In genomic region chr2:78967294-78967693, GRCh38 we compare ENCODE assay signal across 1 cellular context.
A peak's percentile ranks its signal among the peaks of the same experiment; 100 is the strongest.
TF ChIP-seq lines count a peak whose summit lies in the region.

No MANE protein-coding gene starts in this region.

TF ChIP-seq in HepG2, 621 proteins besides CTCF, POLR2A, EP300 and RAD21 (continued from another document and continues in another):
- TF ChIP-seq, protein P1, sequence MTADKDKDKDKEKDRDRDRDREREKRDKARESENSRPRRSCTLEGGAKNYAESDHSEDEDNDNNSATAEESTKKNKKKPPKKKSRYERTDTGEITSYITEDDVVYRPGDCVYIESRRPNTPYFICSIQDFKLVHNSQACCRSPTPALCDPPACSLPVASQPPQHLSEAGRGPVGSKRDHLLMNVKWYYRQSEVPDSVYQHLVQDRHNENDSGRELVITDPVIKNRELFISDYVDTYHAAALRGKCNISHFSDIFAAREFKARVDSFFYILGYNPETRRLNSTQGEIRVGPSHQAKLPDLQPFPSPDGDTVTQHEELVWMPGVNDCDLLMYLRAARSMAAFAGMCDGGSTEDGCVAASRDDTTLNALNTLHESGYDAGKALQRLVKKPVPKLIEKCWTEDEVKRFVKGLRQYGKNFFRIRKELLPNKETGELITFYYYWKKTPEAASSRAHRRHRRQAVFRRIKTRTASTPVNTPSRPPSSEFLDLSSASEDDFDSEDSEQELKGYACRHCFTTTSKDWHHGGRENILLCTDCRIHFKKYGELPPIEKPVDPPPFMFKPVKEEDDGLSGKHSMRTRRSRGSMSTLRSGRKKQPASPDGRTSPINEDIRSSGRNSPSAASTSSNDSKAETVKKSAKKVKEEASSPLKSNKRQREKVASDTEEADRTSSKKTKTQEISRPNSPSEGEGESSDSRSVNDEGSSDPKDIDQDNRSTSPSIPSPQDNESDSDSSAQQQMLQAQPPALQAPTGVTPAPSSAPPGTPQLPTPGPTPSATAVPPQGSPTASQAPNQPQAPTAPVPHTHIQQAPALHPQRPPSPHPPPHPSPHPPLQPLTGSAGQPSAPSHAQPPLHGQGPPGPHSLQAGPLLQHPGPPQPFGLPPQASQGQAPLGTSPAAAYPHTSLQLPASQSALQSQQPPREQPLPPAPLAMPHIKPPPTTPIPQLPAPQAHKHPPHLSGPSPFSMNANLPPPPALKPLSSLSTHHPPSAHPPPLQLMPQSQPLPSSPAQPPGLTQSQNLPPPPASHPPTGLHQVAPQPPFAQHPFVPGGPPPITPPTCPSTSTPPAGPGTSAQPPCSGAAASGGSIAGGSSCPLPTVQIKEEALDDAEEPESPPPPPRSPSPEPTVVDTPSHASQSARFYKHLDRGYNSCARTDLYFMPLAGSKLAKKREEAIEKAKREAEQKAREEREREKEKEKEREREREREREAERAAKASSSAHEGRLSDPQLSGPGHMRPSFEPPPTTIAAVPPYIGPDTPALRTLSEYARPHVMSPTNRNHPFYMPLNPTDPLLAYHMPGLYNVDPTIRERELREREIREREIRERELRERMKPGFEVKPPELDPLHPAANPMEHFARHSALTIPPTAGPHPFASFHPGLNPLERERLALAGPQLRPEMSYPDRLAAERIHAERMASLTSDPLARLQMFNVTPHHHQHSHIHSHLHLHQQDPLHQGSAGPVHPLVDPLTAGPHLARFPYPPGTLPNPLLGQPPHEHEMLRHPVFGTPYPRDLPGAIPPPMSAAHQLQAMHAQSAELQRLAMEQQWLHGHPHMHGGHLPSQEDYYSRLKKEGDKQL (CRISPR knock-in tag; IDR thresholded peaks at IDR 0.05; ENCODE audit: low read depth), result no peak
- TF ChIP-seq HOXD1 (CRISPR knock-in tag; IDR thresholded peaks at IDR 0.05) (no peak), SNAPC2 (CRISPR knock-in tag; IDR thresholded peaks at IDR 0.05) (no peak), BCL3 (CRISPR knock-in tag; IDR thresholded peaks at IDR 0.05) (no peak), SNAI1 (CRISPR knock-in tag; IDR thresholded peaks at IDR 0.05; ENCODE audit: borderline replicate concordance) (no peak), ZNF773 (CRISPR knock-in tag; IDR thresholded peaks at IDR 0.05; ENCODE audit: borderline replicate concordance) (no peak), NFRKB (IDR thresholded peaks at IDR 0.05) (no peak), MLLT10 (CRISPR knock-in tag; IDR thresholded peaks at IDR 0.05) (no peak), MEIS2 (CRISPR knock-in tag; IDR thresholded peaks at IDR 0.05) (peak; percentile 33; the same call in 1 of the 2 replicates), GATA4 (IDR thresholded peaks at IDR 0.05; ENCODE audit: borderline replicate concordance, low read depth) (no peak), GMEB1 (CRISPR knock-in tag; IDR thresholded peaks at IDR 0.05; ENCODE audit: borderline replicate concordance) (no peak), ETV6 (CRISPR knock-in tag; conservative IDR thresholded peaks at IDR 0.05) (no peak), STAT5B (CRISPR knock-in tag; IDR thresholded peaks at IDR 0.05) (no peak), NAIF1 (CRISPR knock-in tag; IDR thresholded peaks at IDR 0.05; ENCODE audit: borderline replicate concordance) (no peak), ZNF552 (CRISPR knock-in tag; IDR thresholded peaks at IDR 0.05; ENCODE audit: borderline replicate concordance) (no peak), PAX8 (CRISPR knock-in tag; IDR thresholded peaks at IDR 0.05; ENCODE audit: borderline replicate concordance) (no peak), MXD3 (CRISPR knock-in tag; IDR thresholded peaks at IDR 0.05) (no peak), EHMT2 (IDR thresholded peaks at IDR 0.05; ENCODE audit: borderline replicate concordance, low read depth, low read length) (peak; percentile 41; the same call in 1 of the 2 replicates), MYC (CRISPR knock-in tag; IDR thresholded peaks at IDR 0.05; ENCODE audit: borderline replicate concordance) (no peak), ZNF883 (CRISPR knock-in tag; IDR thresholded peaks at IDR 0.05; ENCODE audit: not compliant biosample characterization) (no peak), ZNF75D (CRISPR knock-in tag; IDR thresholded peaks at IDR 0.05; ENCODE audit: borderline replicate concordance) (no peak), ZNF251 (CRISPR knock-in tag; IDR thresholded peaks at IDR 0.05) (no peak), ZNF775 (CRISPR knock-in tag; IDR thresholded peaks at IDR 0.05; ENCODE audit: borderline replicate concordance) (no peak), ZNF780A (CRISPR knock-in tag; IDR thresholded peaks at IDR 0.05) (no peak), BCL6 (CRISPR knock-in tag; IDR thresholded peaks at IDR 0.05) (no peak), ZFYVE20 (CRISPR knock-in tag; IDR thresholded peaks at IDR 0.05; ENCODE audit: borderline replicate concordance, low read depth) (no peak), CBFB (CRISPR knock-in tag; IDR thresholded peaks at IDR 0.05) (no peak), RAD51 (IDR thresholded peaks at IDR 0.05; ENCODE audit: borderline replicate concordance) (no peak), SALL1 (CRISPR knock-in tag; IDR thresholded peaks at IDR 0.05) (peak; percentile 86), CCAR2 (optimal IDR thresholded peaks at IDR 0.05; ENCODE audit: low read depth, low read length) (no peak), FOXA3 (CRISPR knock-in tag; IDR thresholded peaks at IDR 0.05) (peak; percentile 64)
- TF ChIP-seq, protein P2, sequence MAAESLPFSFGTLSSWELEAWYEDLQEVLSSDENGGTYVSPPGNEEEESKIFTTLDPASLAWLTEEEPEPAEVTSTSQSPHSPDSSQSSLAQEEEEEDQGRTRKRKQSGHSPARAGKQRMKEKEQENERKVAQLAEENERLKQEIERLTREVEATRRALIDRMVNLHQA (CRISPR knock-in tag; IDR thresholded peaks at IDR 0.05), result no peak
- TF ChIP-seq, protein P3, sequence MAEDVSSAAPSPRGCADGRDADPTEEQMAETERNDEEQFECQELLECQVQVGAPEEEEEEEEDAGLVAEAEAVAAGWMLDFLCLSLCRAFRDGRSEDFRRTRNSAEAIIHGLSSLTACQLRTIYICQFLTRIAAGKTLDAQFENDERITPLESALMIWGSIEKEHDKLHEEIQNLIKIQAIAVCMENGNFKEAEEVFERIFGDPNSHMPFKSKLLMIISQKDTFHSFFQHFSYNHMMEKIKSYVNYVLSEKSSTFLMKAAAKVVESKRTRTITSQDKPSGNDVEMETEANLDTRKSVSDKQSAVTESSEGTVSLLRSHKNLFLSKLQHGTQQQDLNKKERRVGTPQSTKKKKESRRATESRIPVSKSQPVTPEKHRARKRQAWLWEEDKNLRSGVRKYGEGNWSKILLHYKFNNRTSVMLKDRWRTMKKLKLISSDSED (CRISPR knock-in tag; IDR thresholded peaks at IDR 0.05), result no peak
- TF ChIP-seq, protein P4, sequence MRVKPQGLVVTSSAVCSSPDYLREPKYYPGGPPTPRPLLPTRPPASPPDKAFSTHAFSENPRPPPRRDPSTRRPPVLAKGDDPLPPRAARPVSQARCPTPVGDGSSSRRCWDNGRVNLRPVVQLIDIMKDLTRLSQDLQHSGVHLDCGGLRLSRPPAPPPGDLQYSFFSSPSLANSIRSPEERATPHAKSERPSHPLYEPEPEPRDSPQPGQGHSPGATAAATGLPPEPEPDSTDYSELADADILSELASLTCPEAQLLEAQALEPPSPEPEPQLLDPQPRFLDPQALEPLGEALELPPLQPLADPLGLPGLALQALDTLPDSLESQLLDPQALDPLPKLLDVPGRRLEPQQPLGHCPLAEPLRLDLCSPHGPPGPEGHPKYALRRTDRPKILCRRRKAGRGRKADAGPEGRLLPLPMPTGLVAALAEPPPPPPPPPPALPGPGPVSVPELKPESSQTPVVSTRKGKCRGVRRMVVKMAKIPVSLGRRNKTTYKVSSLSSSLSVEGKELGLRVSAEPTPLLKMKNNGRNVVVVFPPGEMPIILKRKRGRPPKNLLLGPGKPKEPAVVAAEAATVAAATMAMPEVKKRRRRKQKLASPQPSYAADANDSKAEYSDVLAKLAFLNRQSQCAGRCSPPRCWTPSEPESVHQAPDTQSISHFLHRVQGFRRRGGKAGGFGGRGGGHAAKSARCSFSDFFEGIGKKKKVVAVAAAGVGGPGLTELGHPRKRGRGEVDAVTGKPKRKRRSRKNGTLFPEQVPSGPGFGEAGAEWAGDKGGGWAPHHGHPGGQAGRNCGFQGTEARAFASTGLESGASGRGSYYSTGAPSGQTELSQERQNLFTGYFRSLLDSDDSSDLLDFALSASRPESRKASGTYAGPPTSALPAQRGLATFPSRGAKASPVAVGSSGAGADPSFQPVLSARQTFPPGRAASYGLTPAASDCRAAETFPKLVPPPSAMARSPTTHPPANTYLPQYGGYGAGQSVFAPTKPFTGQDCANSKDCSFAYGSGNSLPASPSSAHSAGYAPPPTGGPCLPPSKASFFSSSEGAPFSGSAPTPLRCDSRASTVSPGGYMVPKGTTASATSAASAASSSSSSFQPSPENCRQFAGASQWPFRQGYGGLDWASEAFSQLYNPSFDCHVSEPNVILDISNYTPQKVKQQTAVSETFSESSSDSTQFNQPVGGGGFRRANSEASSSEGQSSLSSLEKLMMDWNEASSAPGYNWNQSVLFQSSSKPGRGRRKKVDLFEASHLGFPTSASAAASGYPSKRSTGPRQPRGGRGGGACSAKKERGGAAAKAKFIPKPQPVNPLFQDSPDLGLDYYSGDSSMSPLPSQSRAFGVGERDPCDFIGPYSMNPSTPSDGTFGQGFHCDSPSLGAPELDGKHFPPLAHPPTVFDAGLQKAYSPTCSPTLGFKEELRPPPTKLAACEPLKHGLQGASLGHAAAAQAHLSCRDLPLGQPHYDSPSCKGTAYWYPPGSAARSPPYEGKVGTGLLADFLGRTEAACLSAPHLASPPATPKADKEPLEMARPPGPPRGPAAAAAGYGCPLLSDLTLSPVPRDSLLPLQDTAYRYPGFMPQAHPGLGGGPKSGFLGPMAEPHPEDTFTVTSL (CRISPR knock-in tag; IDR thresholded peaks at IDR 0.05; ENCODE audit: borderline replicate concordance), result peak; percentile 85; the same call in 1 of the 2 replicates
- TF ChIP-seq, protein P5, sequence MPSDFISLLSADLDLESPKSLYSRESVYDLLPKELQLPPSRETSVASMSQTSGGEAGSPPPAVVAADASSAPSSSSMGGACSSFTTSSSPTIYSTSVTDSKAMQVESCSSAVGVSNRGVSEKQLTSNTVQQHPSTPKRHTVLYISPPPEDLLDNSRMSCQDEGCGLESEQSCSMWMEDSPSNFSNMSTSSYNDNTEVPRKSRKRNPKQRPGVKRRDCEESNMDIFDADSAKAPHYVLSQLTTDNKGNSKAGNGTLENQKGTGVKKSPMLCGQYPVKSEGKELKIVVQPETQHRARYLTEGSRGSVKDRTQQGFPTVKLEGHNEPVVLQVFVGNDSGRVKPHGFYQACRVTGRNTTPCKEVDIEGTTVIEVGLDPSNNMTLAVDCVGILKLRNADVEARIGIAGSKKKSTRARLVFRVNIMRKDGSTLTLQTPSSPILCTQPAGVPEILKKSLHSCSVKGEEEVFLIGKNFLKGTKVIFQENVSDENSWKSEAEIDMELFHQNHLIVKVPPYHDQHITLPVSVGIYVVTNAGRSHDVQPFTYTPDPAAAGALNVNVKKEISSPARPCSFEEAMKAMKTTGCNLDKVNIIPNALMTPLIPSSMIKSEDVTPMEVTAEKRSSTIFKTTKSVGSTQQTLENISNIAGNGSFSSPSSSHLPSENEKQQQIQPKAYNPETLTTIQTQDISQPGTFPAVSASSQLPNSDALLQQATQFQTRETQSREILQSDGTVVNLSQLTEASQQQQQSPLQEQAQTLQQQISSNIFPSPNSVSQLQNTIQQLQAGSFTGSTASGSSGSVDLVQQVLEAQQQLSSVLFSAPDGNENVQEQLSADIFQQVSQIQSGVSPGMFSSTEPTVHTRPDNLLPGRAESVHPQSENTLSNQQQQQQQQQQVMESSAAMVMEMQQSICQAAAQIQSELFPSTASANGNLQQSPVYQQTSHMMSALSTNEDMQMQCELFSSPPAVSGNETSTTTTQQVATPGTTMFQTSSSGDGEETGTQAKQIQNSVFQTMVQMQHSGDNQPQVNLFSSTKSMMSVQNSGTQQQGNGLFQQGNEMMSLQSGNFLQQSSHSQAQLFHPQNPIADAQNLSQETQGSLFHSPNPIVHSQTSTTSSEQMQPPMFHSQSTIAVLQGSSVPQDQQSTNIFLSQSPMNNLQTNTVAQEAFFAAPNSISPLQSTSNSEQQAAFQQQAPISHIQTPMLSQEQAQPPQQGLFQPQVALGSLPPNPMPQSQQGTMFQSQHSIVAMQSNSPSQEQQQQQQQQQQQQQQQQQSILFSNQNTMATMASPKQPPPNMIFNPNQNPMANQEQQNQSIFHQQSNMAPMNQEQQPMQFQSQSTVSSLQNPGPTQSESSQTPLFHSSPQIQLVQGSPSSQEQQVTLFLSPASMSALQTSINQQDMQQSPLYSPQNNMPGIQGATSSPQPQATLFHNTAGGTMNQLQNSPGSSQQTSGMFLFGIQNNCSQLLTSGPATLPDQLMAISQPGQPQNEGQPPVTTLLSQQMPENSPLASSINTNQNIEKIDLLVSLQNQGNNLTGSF (CRISPR knock-in tag; IDR thresholded peaks at IDR 0.05), result no peak
- TF ChIP-seq, protein P6, sequence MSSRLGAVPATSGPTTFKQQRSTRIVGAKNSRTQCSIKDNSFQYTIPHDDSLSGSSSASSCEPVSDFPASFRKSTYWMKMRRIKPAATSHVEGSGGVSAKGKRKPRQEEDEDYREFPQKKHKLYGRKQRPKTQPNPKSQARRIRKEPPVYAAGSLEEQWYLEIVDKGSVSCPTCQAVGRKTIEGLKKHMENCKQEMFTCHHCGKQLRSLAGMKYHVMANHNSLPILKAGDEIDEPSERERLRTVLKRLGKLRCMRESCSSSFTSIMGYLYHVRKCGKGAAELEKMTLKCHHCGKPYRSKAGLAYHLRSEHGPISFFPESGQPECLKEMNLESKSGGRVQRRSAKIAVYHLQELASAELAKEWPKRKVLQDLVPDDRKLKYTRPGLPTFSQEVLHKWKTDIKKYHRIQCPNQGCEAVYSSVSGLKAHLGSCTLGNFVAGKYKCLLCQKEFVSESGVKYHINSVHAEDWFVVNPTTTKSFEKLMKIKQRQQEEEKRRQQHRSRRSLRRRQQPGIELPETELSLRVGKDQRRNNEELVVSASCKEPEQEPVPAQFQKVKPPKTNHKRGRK (CRISPR knock-in tag; IDR thresholded peaks at IDR 0.05), result no peak
